In genomic region chr5:159951387-159951786, GRCh38 we compare ENCODE assay signal across 12 cellular contexts. TPM values are rescaled to one million over a fixed set of nuclear protein-coding genes. Genes with fewer than 3 reads are reported as not detected.
DNase-seq lines count a peak whose midpoint lies in the region; ATAC-seq, FAIRE-seq and TF ChIP-seq lines count a peak whose summit lies in the region.
"Had no signal": no experiment of that assay in that cellular context is flagged by ENCODE, and none has a peak within 500 bp of the region (broad histone marks: within the 10 kb centered on the region; RNA-seq: fewer than 3 reads in every experiment).

No MANE protein-coding gene starts in this region.

- H3K36me3 Mint-ChIP-seq in memory B cell = no peaks in the 10 kb centered on the region

- H3K27ac Mint-ChIP-seq in memory B cell = no peak overlapping the region
- H3K27ac Mint-ChIP-seq: activated T-cell treated with anti-CD3 and anti-CD28 coated beads, Interleukin-2, amount 50 U/mL, for 24 hours had no signal

- POLR2A ChIA-PET in GM12878 (lab: Charles Lee) = no interaction called here

- H3K27me3 Mint-ChIP-seq in memory B cell = peaks cover 7% of the 10 kb centered on the region

- H3K4me2 ChIP-seq in DOHH2 (ENCODE audit: low read length) = no peak overlapping the region
- H3K4me2 ChIP-seq in Karpas-422 (ENCODE audit: low read depth, low read length, poor library complexity, severe bottlenecking) = no peak overlapping the region
- H3K4me2 ChIP-seq in GM12878 (ENCODE audit: control insufficient read depth, insufficient read depth) = no peak overlapping the region

- FAIRE-seq in GM12878 (lab: Jason Lieb, UNC) = no peak
- FAIRE-seq: colon had no signal

- H3K36me3 ChIP-seq in DOHH2 (ENCODE audit: control insufficient read depth, low read length) (no peaks in the 10 kb centered on the region), Karpas-422 (ENCODE audit: insufficient read depth, low read length) (no peaks in the 10 kb centered on the region), GM12878 (ENCODE audit: control insufficient read depth in 2 of 2, insufficient read depth in 2 of 2, low read length in 1 of 2) (no peaks in the 10 kb centered on the region)

- H4K20me1 ChIP-seq in DOHH2 (ENCODE audit: control insufficient read depth, insufficient read depth, low read depth, low read length) = no peaks in the 10 kb centered on the region
- no peaks in the 10 kb centered on the region for H4K20me1 ChIP-seq in Karpas-422 (ENCODE audit: insufficient read depth, low read depth, low read length)
- no peaks in the 10 kb centered on the region for H4K20me1 ChIP-seq in GM12878 (ENCODE audit: control insufficient read depth, insufficient read depth)

- H3K9me3 ChIP-seq in DOHH2 (ENCODE audit: control insufficient read depth, insufficient read depth, low read length) (no peaks in the 10 kb centered on the region), Karpas-422 (ENCODE audit: low read length) (no peaks in the 10 kb centered on the region), GM12878 (replicated peaks; ENCODE audit: control insufficient read depth, insufficient read depth, low read length) (no peaks in the 10 kb centered on the region)

- in situ Hi-C loops in GM12878 (cut with MboI) = no loop called here

- no peak overlapping the region for H3K4me3 ChIP-seq in DOHH2 (ENCODE audit: low read length)
- no peak overlapping the region for H3K4me3 ChIP-seq in Karpas-422 (ENCODE audit: low read length)
- no peak overlapping the region for H3K4me3 ChIP-seq in GM12878

- no peak for TF ChIP-seq POLR2A in GM12878 (IDR thresholded peaks at IDR 0.05; ENCODE audit: low read depth, low read length)

- no peaks in the 10 kb centered on the region for H3K9me3 Mint-ChIP-seq in memory B cell
- H3K9me3 Mint-ChIP-seq: activated T-cell treated with anti-CD3 and anti-CD28 coated beads, Interleukin-2, amount 50 U/mL, for 24 hours had no signal

- H2AFZ ChIP-seq in Karpas-422 (ENCODE audit: low read length) (no peak overlapping the region), GM12878 (ENCODE audit: control insufficient read depth, low read depth, low read length) (no peak overlapping the region)

- CTCF ChIA-PET in GM12878 (lab: Yijun Ruan, JAX) = interaction anchor here (0.6 to 1.8 kb wide), 4 partner anchors 11 to 503 kb away, joined by 3 to 4 read pairs (median 4); no protein-coding TSS in a partner anchor

- no peak overlapping the region for H3K27ac ChIP-seq in DOHH2 (ENCODE audit: low read depth, low read length)
- H3K27ac ChIP-seq in Karpas-422 (ENCODE audit: low read length) = no peak overlapping the region
- no peak overlapping the region for H3K27ac ChIP-seq in GM12878 (ENCODE audit: control insufficient read depth, insufficient read depth)

- peak; percentile 57 for TF ChIP-seq CTCF in DOHH2 (IDR thresholded peaks at IDR 0.05; ENCODE audit: low read depth, low read length, poor library complexity, severe bottlenecking)
- peak; percentile 12 to 48 (median 37); a peak in 5 of 6 replicates for TF ChIP-seq CTCF in GM12878 (IDR thresholded peaks at IDR 0.05 in 2 of 3, conservative IDR thresholded peaks at IDR 0.05 in 1 of 3; ENCODE audit: control insufficient read depth in 2 of 3, extremely low read depth in 1 of 3, insufficient read depth in 1 of 3, low read depth in 3 of 3, low read length in 3 of 3)

- peak; percentile 71 for ATAC-seq in GM12878
- peak; percentile 39 for ATAC-seq in memory B cell (ENCODE audit: low read depth)
- no peak for ATAC-seq in GM18907 (IDR thresholded peaks at IDR 0.05; ENCODE audit: unreplicated experiment)
- no peak for ATAC-seq in HG03139 (IDR thresholded peaks at IDR 0.05; ENCODE audit: unreplicated experiment)

- H3K4me1 Mint-ChIP-seq in memory B cell = no peaks in the 10 kb centered on the region

- SMC1A ChIA-PET in GM12878 (lab: Charles Lee; ENCODE audit: uncharacterized antibody, unreplicated experiment) = no interaction called here

- DNase-seq in Karpas-422 (peak; percentile 68), GM12878 (ENCODE audit: low read depth, low spot score) (no peak), memory B cell (ENCODE audit: low spot score in 2 of 2) (no peak), HPDE6-E6E7 (ENCODE audit: extremely low spot score) (no peak), NCI-H1417 (lab: John Stamatoyannopoulos, UW) (no peak)
- DNase-seq: activated T-cell treated with anti-CD3 and anti-CD28 coated beads, Interleukin-2, amount 50 U/mL, for 24 hours; NCI-H226 had no signal

- H3K4me3 Mint-ChIP-seq in memory B cell = no peak overlapping the region
- H3K4me3 Mint-ChIP-seq: activated T-cell treated with anti-CD3 and anti-CD28 coated beads, Interleukin-2, amount 50 U/mL, for 24 hours had no signal

- TF ChIP-seq EP300 in GM12878 (IDR thresholded peaks at IDR 0.05; ENCODE audit: borderline replicate concordance in 1 of 2, control insufficient read depth in 1 of 2, low read depth in 2 of 2, low read length in 2 of 2) = no peak

- BruUV-seq in GM12878 (replicated peaks; lab: Mats Ljungman, UMichigan) = no TSS peak

- H3F3A ChIP-seq in DOHH2 (ENCODE audit: control insufficient read depth, insufficient read depth) = no peaks in the 10 kb centered on the region

- H3K9ac ChIP-seq in Karpas-422 (ENCODE audit: low read length) = no peak overlapping the region
- no peak overlapping the region for H3K9ac ChIP-seq in GM12878 (ENCODE audit: control insufficient read depth, insufficient read depth, low read length)

- 15% methylated on average over 10 of the region's 10 CpGs for WGBS in GM12878 (ENCODE audit: insufficient coverage, insufficient replicate concordance, low lambda C conversion rate, missing lambda C conversion rate)

- H3K4me1 ChIP-seq in DOHH2 (ENCODE audit: control insufficient read depth, low read length) (no peaks in the 10 kb centered on the region), Karpas-422 (ENCODE audit: low read length) (no peaks in the 10 kb centered on the region), GM12878 (ENCODE audit: control insufficient read depth, insufficient read depth, low read length) (no peaks in the 10 kb centered on the region)

- intact Hi-C loops in GM12878 (cut with micrococcal nuclease; ENCODE audit: unreplicated experiment) = no loop called here

- RAD21 ChIA-PET in GM12878 (lab: Charles Lee; ENCODE audit: unreplicated experiment) = interaction anchor here (1.0 kb wide), 1 partner anchor 12 kb away, joined by 4 read pairs; no protein-coding TSS in a partner anchor

- no peaks in the 10 kb centered on the region for H3K79me2 ChIP-seq in DOHH2 (ENCODE audit: control insufficient read depth, low read length)
- H3K79me2 ChIP-seq in Karpas-422 (ENCODE audit: low read length) = no peaks in the 10 kb centered on the region
- H3K79me2 ChIP-seq in GM12878 (ENCODE audit: control insufficient read depth, insufficient read depth, low read length) = no peaks in the 10 kb centered on the region

- TF ChIP-seq RAD21 in GM12878 (IDR thresholded peaks at IDR 0.05; ENCODE audit: insufficient read depth, low read depth, low read length) = 0 out of 2 replicates have a peak, but pooled peaks have one; percentile 13

- no peaks in the 10 kb centered on the region for H3K9me2 ChIP-seq in DOHH2 (replicated peaks; ENCODE audit: control insufficient read depth, low read length)
- no peaks in the 10 kb centered on the region for H3K9me2 ChIP-seq in Karpas-422 (replicated peaks; ENCODE audit: insufficient read depth, low read length)

- H3K27me3 ChIP-seq in DOHH2 (ENCODE audit: control insufficient read depth, low read length) (peaks cover 2% of the 10 kb centered on the region; the same call in 1 of the 2 replicates), Karpas-422 (ENCODE audit: low read length) (no peaks in the 10 kb centered on the region), GM12878 (replicated peaks in 1 of 2; ENCODE audit: control insufficient read depth in 2 of 2, insufficient read depth in 2 of 2, low read length in 1 of 2) (peaks cover 0 to 2% of the 10 kb centered on the region in 2 experiments; a peak in 3 of 4 replicates)

RNA-seq across cellular contexts. Expression of gene ADRA1B, which starts 35.1 kb away (rescaled TPM):
- not detected in 2 replicates for total RNA-seq in Karpas-422 (2014; rRNA removed; shearing (Covaris generic); ENCODE audit: low replicate concordance)
- total RNA-seq in GM12878 (2013; cell fraction: nucleolus; rRNA removed) = not detected in 2 replicates
- total RNA-seq in GM12878 (2014; rRNA removed) = not detected in 2 replicates
- total RNA-seq in GM12878 (2014; rRNA removed; fragmentation: Illumina TruSeq; extraction: Trizol) = not detected in 2 replicates
- not detected in 2 replicates for total RNA-seq in GM12878 (2021)
- polyA plus RNA-seq in GM12878 (2011; ENCODE audit: low read depth) = not detected
- 0.04 TPM in 1 of 2 replicates, not detected in the other for polyA plus RNA-seq in GM12878 (2011; rRNA removed)
- 0.03 TPM in 1 of 2 replicates, not detected in the other for polyA plus RNA-seq in GM12878 (2011; cell fraction: cytosol; rRNA removed)
- polyA plus RNA-seq in GM12878 (2011; cell fraction: nucleus; rRNA removed) = not detected in 2 replicates
- not detected in 2 replicates for polyA plus RNA-seq in GM12878 (2012)
- not detected in 2 replicates for polyA plus RNA-seq in GM12878 (2014; fragmentation: Illumina TruSeq; extraction: Trizol)
- not detected for polyA plus RNA-seq in GM12878 (2014; fragmentation: Nextera tagmentation; extraction: Ambion mirVana)
- polyA plus RNA-seq in GM12878 (2014; rRNA removed) = not detected in 2 replicates
- polyA plus RNA-seq in GM12878 (2016; fragmentation: Nextera tagmentation; extraction: Ambion mirVana) = not detected
- not detected in 2 replicates for polyA minus RNA-seq in GM12878 (2011; rRNA and poly(A)+ RNA removed)
- polyA minus RNA-seq in GM12878 (2011; cell fraction: cytosol; rRNA and poly(A)+ RNA removed) = not detected in 2 replicates
- polyA minus RNA-seq in GM12878 (2011; cell fraction: nucleus; rRNA and poly(A)+ RNA removed) = not detected in 2 replicates
- total RNA-seq: T-helper 2 cell treated with Interferon-gamma antibody and Interleukin-4, amounts not matched to agents 100 ng/mL and 5 ng/mL, for 36 hours had no signal

RNA-seq across cellular contexts. Expression of gene TTC1, which starts 57.6 kb away (rescaled TPM):
- 43.7 and 48.1 TPM in 2 replicates for total RNA-seq in Karpas-422 (2014; rRNA removed; shearing (Covaris generic); ENCODE audit: low replicate concordance)
- 23.0 and 24.6 TPM in 2 replicates for total RNA-seq in GM12878 (2013; cell fraction: nucleolus; rRNA removed)
- total RNA-seq in GM12878 (2014; rRNA removed) (58.1 and 60.7 TPM in 2 replicates), GM12878 (2014; rRNA removed; fragmentation: Illumina TruSeq; extraction: Trizol) (84.5 and 85.1 TPM in 2 replicates), GM12878 (2021) (54.5 and 57.8 TPM in 2 replicates)
- 33.9 TPM for polyA plus RNA-seq in GM12878 (2011; ENCODE audit: low read depth)
- polyA plus RNA-seq in GM12878 (2011; rRNA removed) (46.6 and 62.4 TPM in 2 replicates), GM12878 (2014; fragmentation: Illumina TruSeq; extraction: Trizol) (132 and 155 TPM in 2 replicates), GM12878 (2014; fragmentation: Nextera tagmentation; extraction: Ambion mirVana) (100 to 1,000 TPM; 132 to 160 TPM), GM12878 (2014; rRNA removed) (69.6 and 74.0 TPM in 2 replicates), GM12878 (2016; fragmentation: Nextera tagmentation; extraction: Ambion mirVana) (100 to 1,000 TPM in 1 of 2 experiments, 10 to 100 TPM in 1; 99.5 to 103 TPM)
- polyA plus RNA-seq in GM12878 (2011; cell fraction: cytosol; rRNA removed) = 25.8 and 31.5 TPM in 2 replicates
- polyA plus RNA-seq in GM12878 (2011; cell fraction: nucleus; rRNA removed) = 13.8 and 18.1 TPM in 2 replicates
- 47.0 and 47.8 TPM in 2 replicates for polyA plus RNA-seq in GM12878 (2012)
- 30.9 and 34.4 TPM in 2 replicates for polyA minus RNA-seq in GM12878 (2011; rRNA and poly(A)+ RNA removed)
- 8.7 and 12.1 TPM in 2 replicates for polyA minus RNA-seq in GM12878 (2011; cell fraction: cytosol; rRNA and poly(A)+ RNA removed)
- 6.8 and 11.9 TPM in 2 replicates for polyA minus RNA-seq in GM12878 (2011; cell fraction: nucleus; rRNA and poly(A)+ RNA removed)

Comparison
In these comparisons a context has a peak if more than half of its experiments do, and no peak if none do; other contexts are left out.
1. ATAC-seq: peak in GM12878 (single experiment) and memory B cell (single experiment); none in GM18907 (single experiment) and HG03139 (single experiment).